1 cellular context compared by ENCODE assay signal in genomic region chr7:50416509-50417299, GRCh38.
A peak's percentile ranks its signal among the peaks of the same experiment; 100 is the strongest.
TF ChIP-seq lines count a peak whose summit lies in the region.

No MANE protein-coding gene starts in this region.

TF ChIP-seq in K562, 482 proteins besides CTCF, POLR2A, EP300 and RAD21 (continued from another document):
- TF ChIP-seq, protein P1, sequence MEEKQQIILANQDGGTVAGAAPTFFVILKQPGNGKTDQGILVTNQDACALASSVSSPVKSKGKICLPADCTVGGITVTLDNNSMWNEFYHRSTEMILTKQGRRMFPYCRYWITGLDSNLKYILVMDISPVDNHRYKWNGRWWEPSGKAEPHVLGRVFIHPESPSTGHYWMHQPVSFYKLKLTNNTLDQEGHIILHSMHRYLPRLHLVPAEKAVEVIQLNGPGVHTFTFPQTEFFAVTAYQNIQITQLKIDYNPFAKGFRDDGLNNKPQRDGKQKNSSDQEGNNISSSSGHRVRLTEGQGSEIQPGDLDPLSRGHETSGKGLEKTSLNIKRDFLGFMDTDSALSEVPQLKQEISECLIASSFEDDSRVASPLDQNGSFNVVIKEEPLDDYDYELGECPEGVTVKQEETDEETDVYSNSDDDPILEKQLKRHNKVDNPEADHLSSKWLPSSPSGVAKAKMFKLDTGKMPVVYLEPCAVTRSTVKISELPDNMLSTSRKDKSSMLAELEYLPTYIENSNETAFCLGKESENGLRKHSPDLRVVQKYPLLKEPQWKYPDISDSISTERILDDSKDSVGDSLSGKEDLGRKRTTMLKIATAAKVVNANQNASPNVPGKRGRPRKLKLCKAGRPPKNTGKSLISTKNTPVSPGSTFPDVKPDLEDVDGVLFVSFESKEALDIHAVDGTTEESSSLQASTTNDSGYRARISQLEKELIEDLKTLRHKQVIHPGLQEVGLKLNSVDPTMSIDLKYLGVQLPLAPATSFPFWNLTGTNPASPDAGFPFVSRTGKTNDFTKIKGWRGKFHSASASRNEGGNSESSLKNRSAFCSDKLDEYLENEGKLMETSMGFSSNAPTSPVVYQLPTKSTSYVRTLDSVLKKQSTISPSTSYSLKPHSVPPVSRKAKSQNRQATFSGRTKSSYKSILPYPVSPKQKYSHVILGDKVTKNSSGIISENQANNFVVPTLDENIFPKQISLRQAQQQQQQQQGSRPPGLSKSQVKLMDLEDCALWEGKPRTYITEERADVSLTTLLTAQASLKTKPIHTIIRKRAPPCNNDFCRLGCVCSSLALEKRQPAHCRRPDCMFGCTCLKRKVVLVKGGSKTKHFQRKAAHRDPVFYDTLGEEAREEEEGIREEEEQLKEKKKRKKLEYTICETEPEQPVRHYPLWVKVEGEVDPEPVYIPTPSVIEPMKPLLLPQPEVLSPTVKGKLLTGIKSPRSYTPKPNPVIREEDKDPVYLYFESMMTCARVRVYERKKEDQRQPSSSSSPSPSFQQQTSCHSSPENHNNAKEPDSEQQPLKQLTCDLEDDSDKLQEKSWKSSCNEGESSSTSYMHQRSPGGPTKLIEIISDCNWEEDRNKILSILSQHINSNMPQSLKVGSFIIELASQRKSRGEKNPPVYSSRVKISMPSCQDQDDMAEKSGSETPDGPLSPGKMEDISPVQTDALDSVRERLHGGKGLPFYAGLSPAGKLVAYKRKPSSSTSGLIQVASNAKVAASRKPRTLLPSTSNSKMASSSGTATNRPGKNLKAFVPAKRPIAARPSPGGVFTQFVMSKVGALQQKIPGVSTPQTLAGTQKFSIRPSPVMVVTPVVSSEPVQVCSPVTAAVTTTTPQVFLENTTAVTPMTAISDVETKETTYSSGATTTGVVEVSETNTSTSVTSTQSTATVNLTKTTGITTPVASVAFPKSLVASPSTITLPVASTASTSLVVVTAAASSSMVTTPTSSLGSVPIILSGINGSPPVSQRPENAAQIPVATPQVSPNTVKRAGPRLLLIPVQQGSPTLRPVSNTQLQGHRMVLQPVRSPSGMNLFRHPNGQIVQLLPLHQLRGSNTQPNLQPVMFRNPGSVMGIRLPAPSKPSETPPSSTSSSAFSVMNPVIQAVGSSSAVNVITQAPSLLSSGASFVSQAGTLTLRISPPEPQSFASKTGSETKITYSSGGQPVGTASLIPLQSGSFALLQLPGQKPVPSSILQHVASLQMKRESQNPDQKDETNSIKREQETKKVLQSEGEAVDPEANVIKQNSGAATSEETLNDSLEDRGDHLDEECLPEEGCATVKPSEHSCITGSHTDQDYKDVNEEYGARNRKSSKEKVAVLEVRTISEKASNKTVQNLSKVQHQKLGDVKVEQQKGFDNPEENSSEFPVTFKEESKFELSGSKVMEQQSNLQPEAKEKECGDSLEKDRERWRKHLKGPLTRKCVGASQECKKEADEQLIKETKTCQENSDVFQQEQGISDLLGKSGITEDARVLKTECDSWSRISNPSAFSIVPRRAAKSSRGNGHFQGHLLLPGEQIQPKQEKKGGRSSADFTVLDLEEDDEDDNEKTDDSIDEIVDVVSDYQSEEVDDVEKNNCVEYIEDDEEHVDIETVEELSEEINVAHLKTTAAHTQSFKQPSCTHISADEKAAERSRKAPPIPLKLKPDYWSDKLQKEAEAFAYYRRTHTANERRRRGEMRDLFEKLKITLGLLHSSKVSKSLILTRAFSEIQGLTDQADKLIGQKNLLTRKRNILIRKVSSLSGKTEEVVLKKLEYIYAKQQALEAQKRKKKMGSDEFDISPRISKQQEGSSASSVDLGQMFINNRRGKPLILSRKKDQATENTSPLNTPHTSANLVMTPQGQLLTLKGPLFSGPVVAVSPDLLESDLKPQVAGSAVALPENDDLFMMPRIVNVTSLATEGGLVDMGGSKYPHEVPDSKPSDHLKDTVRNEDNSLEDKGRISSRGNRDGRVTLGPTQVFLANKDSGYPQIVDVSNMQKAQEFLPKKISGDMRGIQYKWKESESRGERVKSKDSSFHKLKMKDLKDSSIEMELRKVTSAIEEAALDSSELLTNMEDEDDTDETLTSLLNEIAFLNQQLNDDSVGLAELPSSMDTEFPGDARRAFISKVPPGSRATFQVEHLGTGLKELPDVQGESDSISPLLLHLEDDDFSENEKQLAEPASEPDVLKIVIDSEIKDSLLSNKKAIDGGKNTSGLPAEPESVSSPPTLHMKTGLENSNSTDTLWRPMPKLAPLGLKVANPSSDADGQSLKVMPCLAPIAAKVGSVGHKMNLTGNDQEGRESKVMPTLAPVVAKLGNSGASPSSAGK (IDR thresholded peaks at IDR 0.05): 0 out of 2 replicates have a peak, but pooled peaks have one; percentile 17
